Comparison of ENCODE assay signal across 10 cellular contexts in genomic region chr14:91380610-91381371, GRCh38. TPM values are rescaled to one million over a fixed set of nuclear protein-coding genes. Genes with fewer than 3 reads are reported as not detected.
DNase-seq lines count a peak whose midpoint lies in the region; ATAC-seq, FAIRE-seq and TF ChIP-seq lines count a peak whose summit lies in the region.
"Had no signal": no experiment of that assay in that cellular context is flagged by ENCODE, and none has a peak within 500 bp of the region (broad histone marks: within the 10 kb centered on the region; RNA-seq: fewer than 3 reads in every experiment).

No MANE protein-coding gene starts in this region.

- H3K79me2 ChIP-seq in H9 (ENCODE audit: insufficient read depth, low read length) (peaks cover 19% of the 10 kb centered on the region; the same call in 1 of the 2 replicates), PC-3 (ENCODE audit: low read length) (peaks cover 74% of the 10 kb centered on the region)

- no peak overlapping the region for H3K4me3 Mint-ChIP-seq in H9

- no peaks in the 10 kb centered on the region for H3K9me2 ChIP-seq in PC-3 (replicated peaks; ENCODE audit: low read length)

- H3K27me3 Mint-ChIP-seq in H9 (ENCODE audit: low read depth): no peaks in the 10 kb centered on the region

- H2BK12ac ChIP-seq in H9 (ENCODE audit: insufficient read length, low read depth, low read length): no peak overlapping the region

- no peak overlapping the region for H3K14ac ChIP-seq in H9 (ENCODE audit: insufficient read depth, low read length)

- no TSS peak for BruUV-seq in PC-3 (replicated peaks; lab: Mats Ljungman, UMichigan)

- no peak for DNase-seq in H9
- DNase-seq in PC-3: no peak
- DNase-seq in fibroblast of peridontal ligament (ENCODE audit: extremely low read depth): peak; percentile 43
- DNase-seq in coronary artery (ENCODE audit: low spot score): no peak
- no peak for DNase-seq in GM03348 (ENCODE audit: low spot score)
- no peak for DNase-seq in HTR-8/SVneo (ENCODE audit: insufficient read length, low spot score)
- DNase-seq in KG1 (lab: John Stamatoyannopoulos, UW): no peak
- DNase-seq: GOT3 had no signal

- no peak overlapping the region for H4K5ac ChIP-seq in H9 (ENCODE audit: insufficient read length, low read depth, low read length)

- no peak overlapping the region for H2AK5ac ChIP-seq in H9 (ENCODE audit: insufficient read length, low read length)

- H2BK120ac ChIP-seq in H9 (ENCODE audit: low read depth, low read length, poor library complexity, severe bottlenecking): no peak overlapping the region

- peaks cover 58 to 100% (median 95%) of the 10 kb centered on the region in 10 experiments for H3K4me1 ChIP-seq in BLaER1 treated with 17β-estradiol and CSF1 and Interleukin-3, amounts not matched to agents 10 nM and 100 nM
- H3K4me1 ChIP-seq in H9 (ENCODE audit: insufficient read depth, low read length) (peaks cover 11% of the 10 kb centered on the region; the same call in 1 of the 2 replicates), PC-3 (ENCODE audit: insufficient read depth, low read length) (peaks cover 41% of the 10 kb centered on the region)

- TF ChIP-seq CTCF in H9 (conservative IDR thresholded peaks at IDR 0.05) (no peak), PC-3 (conservative IDR thresholded peaks at IDR 0.05; ENCODE audit: low read depth, low read length) (no peak), coronary artery (IDR thresholded peaks at IDR 0.05) (no peak)

- no peak for FAIRE-seq in HTR-8/SVneo (lab: Jason Lieb, UNC)
- FAIRE-seq: G401.6 had no signal

- H3K27ac ChIP-seq in BLaER1 treated with 17β-estradiol and CSF1 and Interleukin-3, amounts not matched to agents 10 nM and 100 nM: peak overlapping the region in 1 of 11 experiments; percentile 37; a peak in 4 of 22 replicates
- H3K27ac ChIP-seq in H9 (ENCODE audit: insufficient read length, low read depth, low read length) (no peak overlapping the region), PC-3 (ENCODE audit: low read length) (no peak overlapping the region), coronary artery (no peak overlapping the region)

- no peaks in the 10 kb centered on the region for H3F3A ChIP-seq in PC-3 (ENCODE audit: low read length, unreplicated experiment)

- H4K20me1 ChIP-seq in BLaER1 treated with 17β-estradiol and CSF1 and Interleukin-3, amounts not matched to agents 10 nM and 100 nM: peaks cover 3 to 100% (median 99%) of the 10 kb centered on the region in 11 experiments; a peak in 21 of 22 replicates
- no peaks in the 10 kb centered on the region for H4K20me1 ChIP-seq in H9 (ENCODE audit: control insufficient read depth, insufficient read depth, insufficient read length)
- no peaks in the 10 kb centered on the region for H4K20me1 ChIP-seq in PC-3 (ENCODE audit: low read length)

- H3K36me3 Mint-ChIP-seq in H9 (ENCODE audit: insufficient read depth in 1 of 3, low read depth in 3 of 3): peaks cover 0 to 6% (median 0%) of the 10 kb centered on the region in 3 experiments; a peak in 3 of 7 replicates

- intact Hi-C loops in PC-3 (cut with micrococcal nuclease): no loop called here

- no peaks in the 10 kb centered on the region for H3K23me2 ChIP-seq in H9 (ENCODE audit: insufficient read length, low read depth, low read length, poor library complexity, severe bottlenecking)

- H3K4me1 Mint-ChIP-seq in H9: peaks cover 68 to 84% of the 10 kb centered on the region in 2 experiments

- peaks cover 0 to 19% (median 0%) of the 10 kb centered on the region in 11 experiments; a peak in 6 of 22 replicates for H3K36me3 ChIP-seq in BLaER1 treated with 17β-estradiol and CSF1 and Interleukin-3, amounts not matched to agents 10 nM and 100 nM
- H3K36me3 ChIP-seq in PC-3 (ENCODE audit: low read depth, low read length): no peaks in the 10 kb centered on the region

- no peak overlapping the region for H2BK15ac ChIP-seq in H9 (ENCODE audit: low read depth, low read length)

- WGBS in H9 (ENCODE audit: extremely low coverage, insufficient read length, low lambda C conversion rate): no CpG with 5 or more reads among the region's 11 CpGs

- H3K9ac ChIP-seq in BLaER1 treated with 17β-estradiol and CSF1 and Interleukin-3, amounts not matched to agents 10 nM and 100 nM: 0 out of 22 replicates have a peak overlapping the region, but pooled peaks of 2 of the 11 experiments have one; percentile 18 to 24
- no peak overlapping the region for H3K9ac ChIP-seq in H9 (ENCODE audit: extremely low read depth, insufficient read length, low read length)
- no peak overlapping the region for H3K9ac ChIP-seq in PC-3 (ENCODE audit: low read length)

- H2AFZ ChIP-seq in H9 (ENCODE audit: low read length) (no peak overlapping the region), PC-3 (ENCODE audit: low read length) (no peak overlapping the region)

- H3K18ac ChIP-seq in H9 (ENCODE audit: insufficient read length, low read depth, low read length): no peak overlapping the region

- no peak overlapping the region for H3K56ac ChIP-seq in H9 (ENCODE audit: insufficient read length, low read depth, low read length)

- H3K27ac Mint-ChIP-seq in H9: peak overlapping the region in 2 of 3 experiments; percentile 34 to 91; a peak in 3 of 7 replicates

- peaks cover 6% of the 10 kb centered on the region for H3K79me1 ChIP-seq in H9 (ENCODE audit: insufficient read depth, low read depth, low read length, poor library complexity, severe bottlenecking)

- no peaks in the 10 kb centered on the region for H3K9me3 Mint-ChIP-seq in H9

- no peak overlapping the region for H3T11ph ChIP-seq in H9 (ENCODE audit: low read length)

- no peak overlapping the region for H4K91ac ChIP-seq in H9 (ENCODE audit: insufficient read length, low read depth, low read length)

- H2BK5ac ChIP-seq in H9 (ENCODE audit: insufficient read length, low read length): no peak overlapping the region

- H3K4me3 ChIP-seq in BLaER1 treated with 17β-estradiol and CSF1 and Interleukin-3, amounts not matched to agents 10 nM and 100 nM: no peak overlapping the region
- H3K4me3 ChIP-seq in PC-3 (ENCODE audit: low read length) (no peak overlapping the region), coronary artery (no peak overlapping the region)

- peak; percentile 9; the same call in 1 of the 2 replicates for ATAC-seq in PC-3

- H3K9me3 ChIP-seq in BLaER1 treated with 17β-estradiol and CSF1 and Interleukin-3, amounts not matched to agents 10 nM and 100 nM (replicated peaks in 1 of 11): no peaks in the 10 kb centered on the region
- no peaks in the 10 kb centered on the region for H3K9me3 ChIP-seq in H9 (ENCODE audit: control insufficient read depth, low read depth, low read length)
- H3K9me3 ChIP-seq in PC-3 (ENCODE audit: low read length): no peaks in the 10 kb centered on the region

- H3K4me2 ChIP-seq in BLaER1 treated with 17β-estradiol and CSF1 and Interleukin-3, amounts not matched to agents 10 nM and 100 nM: peak overlapping the region; percentile 79 to 99 (median 92)
- H3K4me2 ChIP-seq in H9 (ENCODE audit: insufficient read depth, insufficient read length, low read length): no peak overlapping the region
- no peak overlapping the region for H3K4me2 ChIP-seq in PC-3 (ENCODE audit: low read length)

- no peak overlapping the region for H4K8ac ChIP-seq in H9 (replicated peaks; ENCODE audit: insufficient read length, low read depth, low read length)

- H2BK20ac ChIP-seq in H9 (ENCODE audit: low read depth, low read length, poor library complexity, severe bottlenecking): no peak overlapping the region

- POLR2A ChIA-PET in PC-3 (lab: Charles Lee; ENCODE audit: unreplicated experiment): no interaction called here

- no peak overlapping the region for H3K23ac ChIP-seq in H9 (ENCODE audit: insufficient read length, low read depth, low read length)

- H3K27me3 ChIP-seq in BLaER1 treated with 17β-estradiol and CSF1 and Interleukin-3, amounts not matched to agents 10 nM and 100 nM: no peaks in the 10 kb centered on the region
- H3K27me3 ChIP-seq in H9 (ENCODE audit: insufficient read depth, low read length) (no peaks in the 10 kb centered on the region), PC-3 (ENCODE audit: low read length) (no peaks in the 10 kb centered on the region)

- CTCF ChIA-PET in PC-3 (lab: Charles Lee): no interaction called here

- no peak overlapping the region for H3K4ac ChIP-seq in H9 (ENCODE audit: low read depth, low read length)

RNA-seq across cellular contexts. Expression of gene CCDC88C, which starts 36.8 kb away (rescaled TPM):
- total RNA-seq in H9 (2021): 46.6 and 52.4 TPM in 2 replicates
- total RNA-seq in PC-3 (2014; rRNA removed): 19.7 and 27.4 TPM in 2 replicates

Comparison
In these comparisons a context has a peak if more than half of its experiments do, and no peak if none do; other contexts are left out.
1. H3K4me2 ChIP-seq: peak in BLaER1 treated with 17β-estradiol and CSF1 and Interleukin-3, amounts not matched to agents 10 nM and 100 nM (11 of 11); none in H9 (single experiment) and PC-3 (single experiment).